In genomic region chr21:26710155-26710554, GRCh38 we compare ENCODE assay signal across 21 cellular contexts.
"Had no signal": no experiment of that assay in that cellular context is flagged by ENCODE, and none has a peak within 500 bp of the region (broad histone marks: within the 10 kb centered on the region; RNA-seq: fewer than 3 reads in every experiment).

No MANE protein-coding gene starts in this region.

- H3K36me3 ChIP-seq: brain microvascular endothelial cell, heart right ventricle, thyroid gland had no signal

- H3K4me3 Mint-ChIP-seq: activated B cell treated with CpG ODN at 0.5 μM for 24 hours; activated CD4-positive, alpha-beta memory T cell treated with anti-CD3 and anti-CD28 coated beads for 36 hours; activated CD8-positive, alpha-beta memory T cell treated with anti-CD3 and anti-CD28 coated beads, Interleukin-2, amount 10 ng/mL, durations not matched to agents 7 days and 5 days; activated naive CD4-positive, alpha-beta T cell treated with anti-CD3 and anti-CD28 coated beads, Interleukin-2, amount 10 ng/mL, durations not matched to agents 7 days and 5 days; activated naive CD8-positive, alpha-beta T cell treated with anti-CD3 and anti-CD28 coated beads, Interleukin-2, amount 50 U/mL, for 24 hours; central memory CD8-positive, alpha-beta T cell; mesothelial cell of epicardium; nephron had no signal

- H3K9me3 ChIP-seq: heart right ventricle, thyroid gland had no signal

- DNase-seq: activated B cell treated with CpG ODN at 0.5 μM for 24 hours; activated CD4-positive, alpha-beta memory T cell treated with anti-CD3 and anti-CD28 coated beads for 36 hours; activated CD4-positive, alpha-beta T cell treated with anti-CD3 and anti-CD28 coated beads for 4 hours; activated CD8-positive, alpha-beta memory T cell treated with anti-CD3 and anti-CD28 coated beads, Interleukin-2, amount 10 ng/mL, durations not matched to agents 7 days and 5 days; activated naive CD4-positive, alpha-beta T cell treated with anti-CD3 and anti-CD28 coated beads, Interleukin-2, amount 10 ng/mL, durations not matched to agents 7 days and 5 days; activated naive CD8-positive, alpha-beta T cell treated with anti-CD3 and anti-CD28 coated beads, Interleukin-2, amount 50 U/mL, for 24 hours; aorta; brain microvascular endothelial cell; cortex of kidney; heart right ventricle; islet precursor cell; occipital lobe; stimulated activated CD4-positive, alpha-beta T cell treated with anti-CD3 and anti-CD28 coated beads, Interleukin-12 subunit alpha, Interleukin-12 subunit beta, amount 100 ng/mL, for 4 hours; stimulated activated CD4-positive, alpha-beta T cell treated with anti-CD3 and anti-CD28 coated beads, Interleukin-1b, Interleukin-23, amount 100 ng/mL, for 48 hours; stimulated activated CD8-positive, alpha-beta memory T cell treated with anti-CD3 and anti-CD28 coated beads, Interleukin-4, amount 100 ng/mL, for 48 hours; stimulated activated naive CD4-positive, alpha-beta T cell; thyroid gland had no signal

- H3K36me3 Mint-ChIP-seq: activated CD4-positive, alpha-beta memory T cell treated with anti-CD3 and anti-CD28 coated beads for 36 hours; activated CD8-positive, alpha-beta memory T cell treated with anti-CD3 and anti-CD28 coated beads, Interleukin-2, amount 10 ng/mL, durations not matched to agents 7 days and 5 days; activated naive CD4-positive, alpha-beta T cell treated with anti-CD3 and anti-CD28 coated beads, Interleukin-2, amount 10 ng/mL, durations not matched to agents 7 days and 5 days; mesothelial cell of epicardium had no signal

- H3K27me3 ChIP-seq: brain microvascular endothelial cell, thyroid gland had no signal

- H3K27me3 Mint-ChIP-seq: activated CD8-positive, alpha-beta memory T cell treated with anti-CD3 and anti-CD28 coated beads, Interleukin-2, amount 10 ng/mL, durations not matched to agents 7 days and 5 days; activated naive CD4-positive, alpha-beta T cell treated with anti-CD3 and anti-CD28 coated beads, Interleukin-2, amount 10 ng/mL, durations not matched to agents 7 days and 5 days; central memory CD8-positive, alpha-beta T cell had no signal

- H3K27ac ChIP-seq: brain microvascular endothelial cell, heart right ventricle, thyroid gland had no signal

- H3K9me3 Mint-ChIP-seq: activated B cell treated with CpG ODN at 0.5 μM for 24 hours; activated CD4-positive, alpha-beta memory T cell treated with anti-CD3 and anti-CD28 coated beads for 36 hours; activated naive CD4-positive, alpha-beta T cell treated with anti-CD3 and anti-CD28 coated beads, Interleukin-2, amount 10 ng/mL, durations not matched to agents 7 days and 5 days; activated naive CD8-positive, alpha-beta T cell treated with anti-CD3 and anti-CD28 coated beads, Interleukin-2, amount 50 U/mL, for 24 hours; central memory CD8-positive, alpha-beta T cell; mesothelial cell of epicardium; nephron had no signal

- ATAC-seq: activated CD8-positive, alpha-beta memory T cell treated with anti-CD3 and anti-CD28 coated beads, Interleukin-2, amount 10 ng/mL, durations not matched to agents 7 days and 5 days; activated naive CD8-positive, alpha-beta T cell treated with anti-CD3 and anti-CD28 coated beads, Interleukin-2, amount 50 U/mL, for 24 hours; heart right ventricle had no signal

- H3K4me1 ChIP-seq: heart right ventricle, thyroid gland had no signal

- H3K4me3 ChIP-seq: heart right ventricle, lung, thyroid gland had no signal

- H3K27ac Mint-ChIP-seq: activated B cell treated with CpG ODN at 0.5 μM for 24 hours; activated CD4-positive, alpha-beta memory T cell treated with anti-CD3 and anti-CD28 coated beads for 36 hours; activated CD8-positive, alpha-beta memory T cell treated with anti-CD3 and anti-CD28 coated beads, Interleukin-2, amount 10 ng/mL, durations not matched to agents 7 days and 5 days; activated naive CD4-positive, alpha-beta T cell treated with anti-CD3 and anti-CD28 coated beads, Interleukin-2, amount 10 ng/mL, durations not matched to agents 7 days and 5 days; activated naive CD8-positive, alpha-beta T cell treated with anti-CD3 and anti-CD28 coated beads, Interleukin-2, amount 50 U/mL, for 24 hours; mesothelial cell of epicardium; nephron had no signal

- H3K4me1 Mint-ChIP-seq: activated B cell treated with CpG ODN at 0.5 μM for 24 hours; activated CD8-positive, alpha-beta memory T cell treated with anti-CD3 and anti-CD28 coated beads, Interleukin-2, amount 10 ng/mL, durations not matched to agents 7 days and 5 days; activated naive CD4-positive, alpha-beta T cell treated with anti-CD3 and anti-CD28 coated beads, Interleukin-2, amount 10 ng/mL, durations not matched to agents 7 days and 5 days; activated naive CD8-positive, alpha-beta T cell treated with anti-CD3 and anti-CD28 coated beads, Interleukin-2, amount 50 U/mL, for 24 hours; central memory CD8-positive, alpha-beta T cell; mesothelial cell of epicardium; nephron had no signal
